ENCODE assay signal across 10 cellular contexts in the genomic region with DNA sequence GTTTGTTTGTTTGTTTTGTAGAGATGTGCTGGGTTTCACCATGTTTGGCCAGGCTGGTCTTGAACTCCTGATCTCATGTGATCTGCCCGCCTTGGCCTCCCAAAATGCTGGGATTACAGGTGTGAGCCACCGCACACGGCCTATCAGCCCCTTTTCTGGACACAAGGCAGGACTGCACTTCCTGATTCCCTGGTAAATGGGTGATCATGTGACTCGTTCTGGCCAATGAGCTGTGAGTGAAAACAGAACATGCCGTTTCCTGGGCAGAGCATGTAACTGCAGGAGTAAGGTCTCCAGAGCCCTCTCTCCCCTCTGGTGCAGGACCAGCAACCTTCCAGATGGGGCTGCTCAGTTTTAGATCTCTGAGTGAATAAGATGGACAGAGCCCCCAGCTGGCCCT.
DNase-seq lines count a peak whose midpoint lies in the region; ATAC-seq and TF ChIP-seq lines count a peak whose summit lies in the region.
"Had no signal": no experiment of that assay in that cellular context is flagged by ENCODE, and none has a peak within 500 bp of the region (broad histone marks: within the 10 kb centered on the region; RNA-seq: fewer than 3 reads in every experiment).

No MANE protein-coding gene starts in this region.

- H3K27me3 Mint-ChIP-seq in brain = no peaks in the 10 kb centered on the region
- H3K27me3 Mint-ChIP-seq: activated T-cell treated with anti-CD3 and anti-CD28 coated beads, Interleukin-2, amount 50 U/mL, for 24 hours had no signal

- in situ Hi-C loops in KBM-7 (cut with MboI; ENCODE audit: low pct_unique_long_range_greater_than_20kb, low sequenced_read_pairs) = no loop called here

- H3K36me3 Mint-ChIP-seq in brain = no peaks in the 10 kb centered on the region

- H3K9me3 Mint-ChIP-seq in brain = no peaks in the 10 kb centered on the region
- H3K9me3 Mint-ChIP-seq: activated T-cell treated with anti-CD3 and anti-CD28 coated beads, Interleukin-2, amount 50 U/mL, for 24 hours had no signal

- DNase-seq in activated CD4-positive, CD25-positive, alpha-beta regulatory T cell treated with anti-CD3 and anti-CD28 coated beads, Interleukin-2, amount 50 U/mL, for 72 hours = peak; percentile 38
- DNase-seq in KBM-7 (peak; percentile 52), pons (ENCODE audit: low spot score) (peak; percentile 67)
- DNase-seq: activated T-cell treated with anti-CD3 and anti-CD28 coated beads, Interleukin-2, amount 50 U/mL, for 24 hours; stimulated activated CD4-positive, alpha-beta T cell treated with anti-CD3 and anti-CD28 coated beads, Interleukin-12 subunit alpha, Interleukin-12 subunit beta, amount 100 ng/mL, for 4 hours had no signal

- no peak for ATAC-seq in activated CD4-positive, CD25-positive, alpha-beta regulatory T cell treated with anti-CD3 and anti-CD28 coated beads, Interleukin-2, amount 50 U/mL, for 24 hours
- ATAC-seq in HG02642 (IDR thresholded peaks at IDR 0.05; ENCODE audit: poor library complexity, unreplicated experiment) (no peak), GM21737 (IDR thresholded peaks at IDR 0.05; ENCODE audit: unreplicated experiment) (no peak), GM19324 (IDR thresholded peaks at IDR 0.05; ENCODE audit: low FRiP score, unreplicated experiment) (no peak)

- no peak for TF ChIP-seq CTCF in brain (conservative IDR thresholded peaks at IDR 0.05)

- H3K27ac Mint-ChIP-seq in brain = peak overlapping the region in 4 of 5 experiments; percentile 3 to 89 (median 20)

- H3K4me3 Mint-ChIP-seq in brain = no peak overlapping the region
- H3K4me3 Mint-ChIP-seq: activated T-cell treated with anti-CD3 and anti-CD28 coated beads, Interleukin-2, amount 50 U/mL, for 24 hours had no signal

- H3K4me1 Mint-ChIP-seq in brain = peaks cover 68% of the 10 kb centered on the region
